In genomic region chr12:56087220-56087619, GRCh38 we compare ENCODE assay signal across 13 cellular contexts. TPM values are rescaled to one million over a fixed set of nuclear protein-coding genes. Genes with fewer than 3 reads are reported as not detected.
DNase-seq lines count a peak whose midpoint lies in the region; ATAC-seq and TF ChIP-seq lines count a peak whose summit lies in the region.
"Had no signal": no experiment of that assay in that cellular context is flagged by ENCODE, and none has a peak within 500 bp of the region (broad histone marks: within the 10 kb centered on the region; RNA-seq: fewer than 3 reads in every experiment).

No MANE protein-coding gene starts in this region.

- peaks cover 66% of the 10 kb centered on the region for H3K36me3 Mint-ChIP-seq in Calu3 (ENCODE audit: insufficient read depth, unreplicated experiment)
- H3K36me3 Mint-ChIP-seq: activated naive CD8-positive, alpha-beta T cell had no signal

- H3K9me3 Mint-ChIP-seq in Calu3 (ENCODE audit: low read depth, unreplicated experiment) = no peaks in the 10 kb centered on the region
- H3K9me3 Mint-ChIP-seq: activated CD8-positive, alpha-beta T cell treated with anti-CD3 and anti-CD28 coated beads for 36 hours; neural crest cell had no signal

- no peaks in the 10 kb centered on the region for H3K36me3 ChIP-seq in parathyroid adenoma (ENCODE audit: control insufficient read depth, insufficient read depth, low read length)

- peak; percentile 39 for DNase-seq in Calu3
- peak; percentile 49 for DNase-seq in NCI-H226
- peak in 23 of 42 donors; percentile 18 to 81 (median 45) for DNase-seq in head of caudate nucleus
- DNase-seq in EL = no peak
- no peak for DNase-seq in hepatic stellate cell (ENCODE audit: low spot score)
- no peak for DNase-seq in NCI-H2107 treated with DMSO at 0.1 percent for 48 hours (lab: John Stamatoyannopoulos, UW; ENCODE audit: unreplicated experiment)
- DNase-seq: activated CD8-positive, alpha-beta T cell treated with anti-CD3 and anti-CD28 coated beads for 36 hours; effector memory CD4-positive, alpha-beta T cell; MM.1S had no signal

- intact Hi-C loops in Calu3 (cut with micrococcal nuclease; ENCODE audit: unreplicated experiment) (no loop called here), head of caudate nucleus (cut with DNase I) (no loop called here)

- H3K4me3 ChIP-seq in parathyroid adenoma (ENCODE audit: low read depth, low read length) = no peak overlapping the region

- no peak overlapping the region for H3K9ac ChIP-seq in parathyroid adenoma

- H3K27me3 Mint-ChIP-seq in Calu3 (ENCODE audit: unreplicated experiment) = no peaks in the 10 kb centered on the region
- H3K27me3 Mint-ChIP-seq: activated CD8-positive, alpha-beta T cell treated with anti-CD3 and anti-CD28 coated beads for 36 hours; activated naive CD8-positive, alpha-beta T cell had no signal

- H3K4me3 Mint-ChIP-seq in Calu3 (ENCODE audit: low read depth, unreplicated experiment) = no peak overlapping the region
- H3K4me3 Mint-ChIP-seq: activated CD8-positive, alpha-beta T cell treated with anti-CD3 and anti-CD28 coated beads for 36 hours; activated naive CD8-positive, alpha-beta T cell; neural crest cell had no signal

- BruUV-seq in Calu3 (replicated peaks; lab: Mats Ljungman, UMichigan) = no TSS peak

- peak overlapping the region; percentile 56 for H2AFZ ChIP-seq in parathyroid adenoma

- CTCF ChIA-PET in Calu3 (lab: Charles Lee) = no interaction called here

- H3K4me1 Mint-ChIP-seq in Calu3 (ENCODE audit: low read depth, unreplicated experiment) = peaks cover 21% of the 10 kb centered on the region

- no peak for ATAC-seq in GM21723 (IDR thresholded peaks at IDR 0.05; ENCODE audit: unreplicated experiment)
- ATAC-seq: activated CD8-positive, alpha-beta T cell treated with anti-CD3 and anti-CD28 coated beads for 36 hours had no signal

- no peaks in the 10 kb centered on the region for H3K27me3 ChIP-seq in parathyroid adenoma (ENCODE audit: control insufficient read depth, insufficient read depth, low read length)

- H3K9me3 ChIP-seq in parathyroid adenoma (ENCODE audit: control insufficient read depth, low read length) = no peaks in the 10 kb centered on the region

- peaks cover 5% of the 10 kb centered on the region for H3K4me1 ChIP-seq in parathyroid adenoma

- peak overlapping the region; percentile 15 for H3K27ac ChIP-seq in parathyroid adenoma

- TF ChIP-seq CTCF in Calu3 (IDR thresholded peaks at IDR 0.05; ENCODE audit: unreplicated experiment) (no peak), parathyroid adenoma (IDR thresholded peaks at IDR 0.05) (no peak)

- no peaks in the 10 kb centered on the region for H3K79me2 ChIP-seq in parathyroid adenoma

- H3K4me2 ChIP-seq in parathyroid adenoma (ENCODE audit: low read length) = no peak overlapping the region

- no peak overlapping the region for H3K27ac Mint-ChIP-seq in Calu3 (ENCODE audit: unreplicated experiment)
- H3K27ac Mint-ChIP-seq: activated CD8-positive, alpha-beta T cell treated with anti-CD3 and anti-CD28 coated beads for 36 hours; activated naive CD8-positive, alpha-beta T cell had no signal

RNA-seq across cellular contexts. Expression of gene ERBB3, which starts 7.3 kb away (rescaled TPM):
- total RNA-seq in Calu3 (2022) = 170 and 183 TPM in 2 replicates

RNA-seq across cellular contexts. Expression of gene PA2G4, which starts 17.1 kb away (rescaled TPM):
- 229 and 233 TPM in 2 replicates for total RNA-seq in Calu3 (2022)

RNA-seq across cellular contexts. Expression of gene RPL41, which starts 29.2 kb away (rescaled TPM):
- total RNA-seq in Calu3 (2022) = 2,379 and 2,426 TPM in 2 replicates

RNA-seq across cellular contexts. Expression of gene ZC3H10, which starts 30.8 kb away (rescaled TPM):
- 6.6 and 8.2 TPM in 2 replicates for total RNA-seq in Calu3 (2022)

RNA-seq across cellular contexts. Expression of gene ESYT1, which starts 40.8 kb away (rescaled TPM):
- total RNA-seq in Calu3 (2022) = 72.7 and 91.1 TPM in 2 replicates

Comparison
In these comparisons a context has a peak if more than half of its experiments do, and no peak if none do; other contexts are left out.
1. DNase-seq: peak in Calu3 (single experiment), NCI-H226 (single experiment) and head of caudate nucleus (23 of 42); none in EL (single experiment), hepatic stellate cell (single experiment) and NCI-H2107 treated with DMSO at 0.1 percent for 48 hours (single experiment).